In the genomic region with DNA sequence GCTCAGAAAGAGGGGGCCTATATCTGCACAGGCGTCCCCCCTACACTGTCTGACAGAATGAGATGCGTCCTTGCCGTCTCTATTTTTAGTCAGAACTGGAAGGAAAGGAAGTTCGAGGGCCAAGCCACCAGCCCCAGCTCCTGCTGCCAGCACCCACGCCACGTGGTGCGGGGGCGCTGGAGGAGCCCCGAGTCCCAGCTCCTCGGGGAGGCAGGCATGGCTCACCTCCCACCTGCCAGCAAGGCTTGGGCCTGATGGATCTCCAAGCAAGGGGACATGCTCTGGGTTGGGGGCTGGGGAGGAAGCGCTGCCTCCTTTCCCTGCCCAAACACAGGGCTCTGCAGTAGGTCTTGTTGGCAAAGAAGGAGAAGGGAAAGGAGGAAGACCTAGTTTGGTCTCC, we compare ENCODE assay signal across 14 cellular contexts.
DNase-seq lines count a peak whose midpoint lies in the region; ATAC-seq and TF ChIP-seq lines count a peak whose summit lies in the region.
"Had no signal": no experiment of that assay in that cellular context is flagged by ENCODE, and none has a peak within 500 bp of the region (broad histone marks: within the 10 kb centered on the region; RNA-seq: fewer than 3 reads in every experiment).

No MANE protein-coding gene starts in this region.

- POLR2A ChIA-PET in WTC11 (lab: Charles Lee) = no interaction called here

- TF ChIP-seq RAD21 in neural cell (conservative IDR thresholded peaks at IDR 0.05) = no peak

- H3K9me3 Mint-ChIP-seq in WTC11 (no peaks in the 10 kb centered on the region), natural killer cell (no peaks in the 10 kb centered on the region)
- no peaks in the 10 kb centered on the region for H3K9me3 Mint-ChIP-seq in stimulated activated effector memory CD8-positive, alpha-beta T cell treated with anti-CD3 and anti-CD28 coated beads, Interleukin-12 subunit alpha, Interleukin-12 subunit beta, amount 100 ng/mL, for 72 hours
- H3K9me3 Mint-ChIP-seq: CD4-positive, alpha-beta memory T cell had no signal

- H3K9me2 ChIP-seq in neural cell (ENCODE audit: insufficient read depth, low read length) = no peaks in the 10 kb centered on the region

- TF ChIP-seq EP300 in neural cell (conservative IDR thresholded peaks at IDR 0.05; ENCODE audit: poor library complexity, severe bottlenecking) = no peak

- ATAC-seq in GM19025 (IDR thresholded peaks at IDR 0.05; ENCODE audit: low read depth, unreplicated experiment) (peak; percentile 8), WTC11 (no peak), natural killer cell (no peak)
- ATAC-seq in stimulated activated effector memory CD8-positive, alpha-beta T cell treated with anti-CD3 and anti-CD28 coated beads, Interleukin-12 subunit alpha, Interleukin-12 subunit beta, amount 100 ng/mL, for 72 hours = no peak

- no peak overlapping the region for H2AFZ ChIP-seq in neural cell (ENCODE audit: low read depth, low read length)

- H3K27ac Mint-ChIP-seq in WTC11 (no peak overlapping the region), natural killer cell (no peak overlapping the region)
- no peak overlapping the region for H3K27ac Mint-ChIP-seq in stimulated activated effector memory CD8-positive, alpha-beta T cell treated with anti-CD3 and anti-CD28 coated beads, Interleukin-12 subunit alpha, Interleukin-12 subunit beta, amount 100 ng/mL, for 72 hours
- H3K27ac Mint-ChIP-seq: CD14-positive monocyte; CD4-positive, alpha-beta memory T cell had no signal

- intact Hi-C loops in natural killer cell (cut with micrococcal nuclease) = no loop called here

- peaks cover 38% of the 10 kb centered on the region for H3K4me1 Mint-ChIP-seq in WTC11
- peaks cover 13% of the 10 kb centered on the region for H3K4me1 Mint-ChIP-seq in stimulated activated effector memory CD8-positive, alpha-beta T cell treated with anti-CD3 and anti-CD28 coated beads, Interleukin-12 subunit alpha, Interleukin-12 subunit beta, amount 100 ng/mL, for 72 hours
- peaks cover 0 to 4% of the 10 kb centered on the region in 2 donors for H3K4me1 Mint-ChIP-seq in natural killer cell
- H3K4me1 Mint-ChIP-seq: CD14-positive monocyte had no signal

- H3K9me3 ChIP-seq in neural cell (ENCODE audit: low read length) = no peaks in the 10 kb centered on the region
- H3K9me3 ChIP-seq: BE2C, HAP-1 had no signal

- no peak overlapping the region for H3K4me3 ChIP-seq in neural cell (ENCODE audit: low read length)
- H3K4me3 ChIP-seq: HAP-1 had no signal

- H3K79me2 ChIP-seq in neural cell (replicated peaks; ENCODE audit: insufficient read depth, low read length) = no peaks in the 10 kb centered on the region

- H3K27me3 Mint-ChIP-seq in WTC11 (ENCODE audit: low read depth) = no peaks in the 10 kb centered on the region; the same call in 1 of the 2 replicates
- peaks cover 24 to 45% of the 10 kb centered on the region in 2 donors for H3K27me3 Mint-ChIP-seq in natural killer cell (ENCODE audit: low read depth in 2 of 2)

- no peaks in the 10 kb centered on the region for H3K36me3 Mint-ChIP-seq in WTC11
- no peaks in the 10 kb centered on the region for H3K36me3 Mint-ChIP-seq in stimulated activated effector memory CD8-positive, alpha-beta T cell treated with anti-CD3 and anti-CD28 coated beads, Interleukin-12 subunit alpha, Interleukin-12 subunit beta, amount 100 ng/mL, for 72 hours
- H3K36me3 Mint-ChIP-seq in natural killer cell = no peaks in the 10 kb centered on the region
- H3K36me3 Mint-ChIP-seq: CD14-positive monocyte; CD4-positive, alpha-beta memory T cell had no signal

- no peaks in the 10 kb centered on the region for H3F3A ChIP-seq in neural cell (ENCODE audit: insufficient read depth, low read length, poor library complexity, severe bottlenecking)

- no peak overlapping the region for H3K9ac ChIP-seq in neural cell (ENCODE audit: low read length)

- no peaks in the 10 kb centered on the region for H3K27me3 ChIP-seq in neural cell (ENCODE audit: insufficient read depth, low read depth, low read length)
- H3K27me3 ChIP-seq: BE2C had no signal

- no peaks in the 10 kb centered on the region for H4K20me1 ChIP-seq in neural cell (ENCODE audit: insufficient read depth)

- no peak overlapping the region for H3K4me2 ChIP-seq in neural cell (ENCODE audit: low read length)

- DNase-seq in WTC11 (ENCODE audit: low spot score) (no peak), natural killer cell (no peak)
- no peak for DNase-seq in stimulated activated effector memory CD8-positive, alpha-beta T cell treated with anti-CD3 and anti-CD28 coated beads, Interleukin-12 subunit alpha, Interleukin-12 subunit beta, amount 100 ng/mL, for 72 hours (ENCODE audit: low spot score in 2 of 2)
- no peak for DNase-seq in activated CD8-positive, alpha-beta memory T cell treated with anti-CD3 and anti-CD28 coated beads, Interleukin-2, amount 50 U/mL, for 4 hours
- DNase-seq: ACHN; BE2C; CD4-positive, alpha-beta memory T cell; DMS153; DMS79; GDM1 had no signal

- TF ChIP-seq CTCF in WTC11 (IDR thresholded peaks at IDR 0.05) (no peak), neural cell (IDR thresholded peaks at IDR 0.05; ENCODE audit: poor library complexity, severe bottlenecking) (no peak), natural killer cell (IDR thresholded peaks at IDR 0.05) (no peak)

- CTCF ChIA-PET in WTC11 (lab: Charles Lee) = interaction anchor here (0.5 to 2.5 kb wide), 12 partner anchors 10 to 566 kb away, joined by 3 to 8 read pairs (median 4); no protein-coding TSS in a partner anchor

- H3K4me3 Mint-ChIP-seq in WTC11 (no peak overlapping the region), natural killer cell (no peak overlapping the region)
- no peak overlapping the region for H3K4me3 Mint-ChIP-seq in stimulated activated effector memory CD8-positive, alpha-beta T cell treated with anti-CD3 and anti-CD28 coated beads, Interleukin-12 subunit alpha, Interleukin-12 subunit beta, amount 100 ng/mL, for 72 hours
- H3K4me3 Mint-ChIP-seq: CD14-positive monocyte; CD4-positive, alpha-beta memory T cell had no signal

- H3K27ac ChIP-seq in neural cell (ENCODE audit: low read length) = peak overlapping the region; percentile 70

- H3K36me3 ChIP-seq in neural cell (ENCODE audit: insufficient read depth, low read length) = no peaks in the 10 kb centered on the region
- H3K36me3 ChIP-seq: BE2C, HAP-1 had no signal

TF ChIP-seq in WTC11, 78 proteins besides CTCF, POLR2A, EP300 and RAD21:
- TF ChIP-seq, protein P1, sequence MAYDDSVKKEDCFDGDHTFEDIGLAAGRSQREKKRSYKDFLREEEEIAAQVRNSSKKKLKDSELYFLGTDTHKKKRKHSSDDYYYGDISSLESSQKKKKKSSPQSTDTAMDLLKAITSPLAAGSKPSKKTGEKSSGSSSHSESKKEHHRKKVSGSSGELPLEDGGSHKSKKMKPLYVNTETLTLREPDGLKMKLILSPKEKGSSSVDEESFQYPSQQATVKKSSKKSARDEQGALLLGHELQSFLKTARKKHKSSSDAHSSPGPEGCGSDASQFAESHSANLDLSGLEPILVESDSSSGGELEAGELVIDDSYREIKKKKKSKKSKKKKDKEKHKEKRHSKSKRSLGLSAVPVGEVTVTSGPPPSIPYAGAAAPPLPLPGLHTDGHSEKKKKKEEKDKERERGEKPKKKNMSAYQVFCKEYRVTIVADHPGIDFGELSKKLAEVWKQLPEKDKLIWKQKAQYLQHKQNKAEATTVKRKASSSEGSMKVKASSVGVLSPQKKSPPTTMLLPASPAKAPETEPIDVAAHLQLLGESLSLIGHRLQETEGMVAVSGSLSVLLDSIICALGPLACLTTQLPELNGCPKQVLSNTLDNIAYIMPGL (CRISPR knock-in tag; IDR thresholded peaks at IDR 0.05) = 0 out of 2 replicates have a peak, but pooled peaks have one; percentile 35
- TF ChIP-seq GTF2I (CRISPR knock-in tag; conservative IDR thresholded peaks at IDR 0.05) (no peak), USF2 (CRISPR knock-in tag; IDR thresholded peaks at IDR 0.05) (no peak), CREM (CRISPR knock-in tag; IDR thresholded peaks at IDR 0.05) (no peak), FOXP1 (CRISPR knock-in tag; IDR thresholded peaks at IDR 0.05; ENCODE audit: borderline replicate concordance) (no peak), PRRX2 (CRISPR knock-in tag; IDR thresholded peaks at IDR 0.05) (no peak)

TF ChIP-seq in neural cell, 6 proteins besides CTCF, POLR2A, EP300 and RAD21:
- TF ChIP-seq REST (IDR thresholded peaks at IDR 0.05; ENCODE audit: borderline replicate concordance) = no peak
